1 cellular context compared by ENCODE assay signal in genomic region chr1:6487804-6488484, GRCh38.
TF ChIP-seq lines count a peak whose summit lies in the region.

No MANE protein-coding gene starts in this region.

TF ChIP-seq in HCT116, 20 proteins besides CTCF, POLR2A, EP300 and RAD21 (continued from another document):
- TF ChIP-seq, protein P1, sequence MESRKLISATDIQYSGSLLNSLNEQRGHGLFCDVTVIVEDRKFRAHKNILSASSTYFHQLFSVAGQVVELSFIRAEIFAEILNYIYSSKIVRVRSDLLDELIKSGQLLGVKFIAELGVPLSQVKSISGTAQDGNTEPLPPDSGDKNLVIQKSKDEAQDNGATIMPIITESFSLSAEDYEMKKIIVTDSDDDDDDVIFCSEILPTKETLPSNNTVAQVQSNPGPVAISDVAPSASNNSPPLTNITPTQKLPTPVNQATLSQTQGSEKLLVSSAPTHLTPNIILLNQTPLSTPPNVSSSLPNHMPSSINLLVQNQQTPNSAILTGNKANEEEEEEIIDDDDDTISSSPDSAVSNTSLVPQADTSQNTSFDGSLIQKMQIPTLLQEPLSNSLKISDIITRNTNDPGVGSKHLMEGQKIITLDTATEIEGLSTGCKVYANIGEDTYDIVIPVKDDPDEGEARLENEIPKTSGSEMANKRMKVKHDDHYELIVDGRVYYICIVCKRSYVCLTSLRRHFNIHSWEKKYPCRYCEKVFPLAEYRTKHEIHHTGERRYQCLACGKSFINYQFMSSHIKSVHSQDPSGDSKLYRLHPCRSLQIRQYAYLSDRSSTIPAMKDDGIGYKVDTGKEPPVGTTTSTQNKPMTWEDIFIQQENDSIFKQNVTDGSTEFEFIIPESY (IDR thresholded peaks at IDR 0.05; ENCODE audit: extremely low read depth, insufficient replicate concordance, low read length), result no peak
- no peak for TF ChIP-seq CEBPB (IDR thresholded peaks at IDR 0.05; ENCODE audit: low read depth)
- no peak for TF ChIP-seq ATF3 (IDR thresholded peaks at IDR 0.05)
- TF ChIP-seq, protein P2, sequence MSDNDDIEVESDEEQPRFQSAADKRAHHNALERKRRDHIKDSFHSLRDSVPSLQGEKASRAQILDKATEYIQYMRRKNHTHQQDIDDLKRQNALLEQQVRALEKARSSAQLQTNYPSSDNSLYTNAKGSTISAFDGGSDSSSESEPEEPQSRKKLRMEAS (IDR thresholded peaks at IDR 0.05), result no peak
- no peak for TF ChIP-seq JUND (IDR thresholded peaks at IDR 0.05)
- TF ChIP-seq ELF1 (IDR thresholded peaks at IDR 0.05; ENCODE audit: borderline replicate concordance, low read depth), result no peak
- TF ChIP-seq ZFX (IDR thresholded peaks at IDR 0.05), result no peak
- no peak for TF ChIP-seq YY1 (IDR thresholded peaks at IDR 0.05; ENCODE audit: extremely low read depth, insufficient replicate concordance, low read depth, low read length)
- no peak for TF ChIP-seq EZH2phosphoT487 (IDR thresholded peaks at IDR 0.05; ENCODE audit: borderline replicate concordance)
- TF ChIP-seq SRF (IDR thresholded peaks at IDR 0.05; ENCODE audit: low read depth), result no peak
- TF ChIP-seq, protein P3, sequence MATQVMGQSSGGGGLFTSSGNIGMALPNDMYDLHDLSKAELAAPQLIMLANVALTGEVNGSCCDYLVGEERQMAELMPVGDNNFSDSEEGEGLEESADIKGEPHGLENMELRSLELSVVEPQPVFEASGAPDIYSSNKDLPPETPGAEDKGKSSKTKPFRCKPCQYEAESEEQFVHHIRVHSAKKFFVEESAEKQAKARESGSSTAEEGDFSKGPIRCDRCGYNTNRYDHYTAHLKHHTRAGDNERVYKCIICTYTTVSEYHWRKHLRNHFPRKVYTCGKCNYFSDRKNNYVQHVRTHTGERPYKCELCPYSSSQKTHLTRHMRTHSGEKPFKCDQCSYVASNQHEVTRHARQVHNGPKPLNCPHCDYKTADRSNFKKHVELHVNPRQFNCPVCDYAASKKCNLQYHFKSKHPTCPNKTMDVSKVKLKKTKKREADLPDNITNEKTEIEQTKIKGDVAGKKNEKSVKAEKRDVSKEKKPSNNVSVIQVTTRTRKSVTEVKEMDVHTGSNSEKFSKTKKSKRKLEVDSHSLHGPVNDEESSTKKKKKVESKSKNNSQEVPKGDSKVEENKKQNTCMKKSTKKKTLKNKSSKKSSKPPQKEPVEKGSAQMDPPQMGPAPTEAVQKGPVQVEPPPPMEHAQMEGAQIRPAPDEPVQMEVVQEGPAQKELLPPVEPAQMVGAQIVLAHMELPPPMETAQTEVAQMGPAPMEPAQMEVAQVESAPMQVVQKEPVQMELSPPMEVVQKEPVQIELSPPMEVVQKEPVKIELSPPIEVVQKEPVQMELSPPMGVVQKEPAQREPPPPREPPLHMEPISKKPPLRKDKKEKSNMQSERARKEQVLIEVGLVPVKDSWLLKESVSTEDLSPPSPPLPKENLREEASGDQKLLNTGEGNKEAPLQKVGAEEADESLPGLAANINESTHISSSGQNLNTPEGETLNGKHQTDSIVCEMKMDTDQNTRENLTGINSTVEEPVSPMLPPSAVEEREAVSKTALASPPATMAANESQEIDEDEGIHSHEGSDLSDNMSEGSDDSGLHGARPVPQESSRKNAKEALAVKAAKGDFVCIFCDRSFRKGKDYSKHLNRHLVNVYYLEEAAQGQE (IDR thresholded peaks at IDR 0.05; ENCODE audit: low read depth), result no peak
